8 cellular contexts compared by ENCODE assay signal in genomic region chr2:186485576-186485870, GRCh38. TPM values are rescaled to one million over a fixed set of nuclear protein-coding genes. Genes with fewer than 3 reads are reported as not detected.
A peak's percentile ranks its signal among the peaks of the same experiment; 100 is the strongest.
DNase-seq lines count a peak whose midpoint lies in the region; ATAC-seq and TF ChIP-seq lines count a peak whose summit lies in the region.

No MANE protein-coding gene starts in this region.

- intact Hi-C loops in upper lobe of right lung (cut with DNase I): no loop called here

- peaks cover 10% of the 10 kb centered on the region for H3K36me3 Mint-ChIP-seq in activated naive CD4-positive, alpha-beta T cell treated with anti-CD3 and anti-CD28 coated beads, Interleukin-2, amount 50 U/mL, for 24 hours
- peaks cover 22% of the 10 kb centered on the region for H3K36me3 Mint-ChIP-seq in activated naive CD8-positive, alpha-beta T cell treated with anti-CD3 and anti-CD28 coated beads, Interleukin-2, amount 50 U/mL, for 24 hours (ENCODE audit: low read depth)

- peak overlapping the region; percentile 100 for H3K27ac Mint-ChIP-seq in activated naive CD4-positive, alpha-beta T cell treated with anti-CD3 and anti-CD28 coated beads, Interleukin-2, amount 50 U/mL, for 24 hours
- H3K27ac Mint-ChIP-seq in activated naive CD8-positive, alpha-beta T cell treated with anti-CD3 and anti-CD28 coated beads, Interleukin-2, amount 50 U/mL, for 24 hours: peak overlapping the region; percentile 99

- H3K9me3 Mint-ChIP-seq in activated naive CD4-positive, alpha-beta T cell treated with anti-CD3 and anti-CD28 coated beads, Interleukin-2, amount 50 U/mL, for 24 hours: no peaks in the 10 kb centered on the region
- H3K9me3 Mint-ChIP-seq in activated naive CD8-positive, alpha-beta T cell treated with anti-CD3 and anti-CD28 coated beads, Interleukin-2, amount 50 U/mL, for 24 hours: no peaks in the 10 kb centered on the region

- in situ Hi-C loops in KBM-7 (cut with MboI; ENCODE audit: low pct_unique_long_range_greater_than_20kb, low sequenced_read_pairs): no loop called here

- H3K4me1 ChIP-seq in liver (ENCODE audit: control insufficient read depth in 4 of 4, insufficient read depth in 4 of 4, low read length in 3 of 4) (peaks cover 1 to 23% (median 14%) of the 10 kb centered on the region in 4 donors), upper lobe of right lung (peaks cover 29% of the 10 kb centered on the region)

- H3K4me3 ChIP-seq in liver (ENCODE audit: low read depth in 1 of 3, low read length in 3 of 3) (peak overlapping the region; percentile 70 to 95 (median 84)), upper lobe of right lung (peak overlapping the region; percentile 92)

- WGBS in liver: under 1% methylated on average over 10 of the region's 10 CpGs

- H3K9me3 ChIP-seq in liver (ENCODE audit: control insufficient read depth in 4 of 4, low read length in 3 of 4) (no peaks in the 10 kb centered on the region), upper lobe of right lung (no peaks in the 10 kb centered on the region)

- DNase-seq in activated naive CD4-positive, alpha-beta T cell treated with Interleukin-2 at 50 U/mL for 16 hours: no peak
- DNase-seq in activated naive CD8-positive, alpha-beta T cell treated with anti-CD3 and anti-CD28 coated beads, Interleukin-2, amount 50 U/mL, for 24 hours: no peak
- DNase-seq in upper lobe of right lung: no peak
- DNase-seq in D341Med (ENCODE audit: low spot score): no peak
- DNase-seq in KBM-7: no peak
- DNase-seq in iPS-NIHi11 (ENCODE audit: low spot score): no peak

- no peak for ATAC-seq in activated naive CD8-positive, alpha-beta T cell treated with anti-CD3 and anti-CD28 coated beads, Interleukin-2, amount 50 U/mL, for 24 hours
- ATAC-seq in upper lobe of right lung: no peak

- H3K27ac ChIP-seq in liver (ENCODE audit: low read depth in 1 of 2, low read length in 2 of 2) (peak overlapping the region; percentile 91 to 96), upper lobe of right lung (peak overlapping the region; percentile 89)

- H3K27me3 Mint-ChIP-seq in activated naive CD4-positive, alpha-beta T cell treated with anti-CD3 and anti-CD28 coated beads, Interleukin-2, amount 50 U/mL, for 24 hours: no peaks in the 10 kb centered on the region
- peaks cover 2% of the 10 kb centered on the region for H3K27me3 Mint-ChIP-seq in activated naive CD8-positive, alpha-beta T cell treated with anti-CD3 and anti-CD28 coated beads, Interleukin-2, amount 50 U/mL, for 24 hours

- no peak for TF ChIP-seq RAD21 in liver (IDR thresholded peaks at IDR 0.05)

- H3K4me3 Mint-ChIP-seq in activated naive CD4-positive, alpha-beta T cell treated with anti-CD3 and anti-CD28 coated beads, Interleukin-2, amount 50 U/mL, for 24 hours: peak overlapping the region; percentile 100
- H3K4me3 Mint-ChIP-seq in activated naive CD8-positive, alpha-beta T cell treated with anti-CD3 and anti-CD28 coated beads, Interleukin-2, amount 50 U/mL, for 24 hours: peak overlapping the region; percentile 93

- peaks cover 69% of the 10 kb centered on the region for H3K4me1 Mint-ChIP-seq in activated naive CD4-positive, alpha-beta T cell treated with anti-CD3 and anti-CD28 coated beads, Interleukin-2, amount 50 U/mL, for 24 hours
- H3K4me1 Mint-ChIP-seq in activated naive CD8-positive, alpha-beta T cell treated with anti-CD3 and anti-CD28 coated beads, Interleukin-2, amount 50 U/mL, for 24 hours: peaks cover 72% of the 10 kb centered on the region

- no peak for TF ChIP-seq CTCF in liver (IDR thresholded peaks at IDR 0.05; ENCODE audit: low read depth, low read length, missing input control)
- TF ChIP-seq CTCF in upper lobe of right lung (IDR thresholded peaks at IDR 0.05): no peak

- H3K9ac ChIP-seq in liver (ENCODE audit: low read depth in 1 of 2, low read length in 2 of 2): peak overlapping the region; percentile 69 to 94

- no peaks in the 10 kb centered on the region for H3K27me3 ChIP-seq in liver (ENCODE audit: control insufficient read depth in 4 of 4, insufficient read depth in 4 of 4, low read length in 3 of 4)
- H3K27me3 ChIP-seq in upper lobe of right lung: no peaks in the 10 kb centered on the region

- H3K36me3 ChIP-seq in liver (ENCODE audit: control insufficient read depth in 4 of 4, insufficient read depth in 3 of 4, low read depth in 1 of 4, low read length in 3 of 4) (no peaks in the 10 kb centered on the region), upper lobe of right lung (no peaks in the 10 kb centered on the region)

TF ChIP-seq in liver, 16 proteins besides CTCF, POLR2A, EP300 and RAD21:
- TF ChIP-seq JUND (IDR thresholded peaks at IDR 0.05) (no peak), MAX (IDR thresholded peaks at IDR 0.05) (no peak), EGR1 (IDR thresholded peaks at IDR 0.05; ENCODE audit: low read depth in 2 of 2) (no peak), GABPA (IDR thresholded peaks at IDR 0.05 in 1 of 2, conservative IDR thresholded peaks at IDR 0.05 in 1 of 2) (no peak), RXRA (IDR thresholded peaks at IDR 0.05) (no peak), HNF4A (conservative IDR thresholded peaks at IDR 0.05) (no peak), FOXA1 (IDR thresholded peaks at IDR 0.05) (no peak), SP1 (IDR thresholded peaks at IDR 0.05) (no peak), ATF3 (IDR thresholded peaks at IDR 0.05) (no peak), FOXA2 (IDR thresholded peaks at IDR 0.05) (no peak), NR2F2 (IDR thresholded peaks at IDR 0.05) (no peak), TAF1 (conservative IDR thresholded peaks at IDR 0.05) (no peak), ZBTB33 (IDR thresholded peaks at IDR 0.05) (no peak), REST (IDR thresholded peaks at IDR 0.05) (no peak), YY1 (IDR thresholded peaks at IDR 0.05) (no peak), HNF4G (IDR thresholded peaks at IDR 0.05) (no peak)
TF ChIP-seq in liver: peak in this region for 0.

RNA-seq across cellular contexts. Expression of gene ZC3H15, which starts 0.5 kb away (rescaled TPM):
- 10 to 100 TPM; 30.2 to 37.1 TPM for total RNA-seq in liver
- 10 to 100 TPM; 29.6 to 63.5 TPM for polyA plus RNA-seq in liver
- total RNA-seq in upper lobe of right lung: 42.9 TPM
